ENCODE assay signal across 8 cellular contexts in genomic region chrX:129931411-129932136, GRCh38. TPM values are rescaled to one million over a fixed set of nuclear protein-coding genes. Genes with fewer than 3 reads are reported as not detected.
DNase-seq lines count a peak whose midpoint lies in the region; ATAC-seq and TF ChIP-seq lines count a peak whose summit lies in the region.

No MANE protein-coding gene starts in this region.

- intact Hi-C loops in left colon (cut with DNase I, micrococcal nuclease) = no loop called here

- H3K4me3 ChIP-seq in coronary artery = peak overlapping the region; percentile 80

- ATAC-seq in HG02885 (IDR thresholded peaks at IDR 0.05; ENCODE audit: poor library complexity, unreplicated experiment) (peak; percentile 62), left colon (peak; percentile 87)

- H3K27ac ChIP-seq in 22Rv1 = peak overlapping the region; percentile 83
- peak overlapping the region; percentile 76 to 94 for H3K27ac ChIP-seq in coronary artery

- peak; percentile 34 for TF ChIP-seq POLR2A in GM15510 (IDR thresholded peaks at IDR 0.05; ENCODE audit: borderline replicate concordance, extremely low read depth, insufficient read length)

- TF ChIP-seq CTCF in 22Rv1 (IDR thresholded peaks at IDR 0.05) (no peak), coronary artery (IDR thresholded peaks at IDR 0.05) (no peak)

- DNase-seq in NCI-H1694 treated with DMSO at 0.1 percent for 48 hours (lab: John Stamatoyannopoulos, UW) (peak; percentile 72), coronary artery (ENCODE audit: low spot score) (peak; percentile 92), left colon (peak; percentile 92 to 94)
- peak; percentile 70 for DNase-seq in activated CD4-positive, CD25-positive, alpha-beta regulatory T cell treated with anti-CD3 and anti-CD28 coated beads, Interleukin-2, amount 50 U/mL, for 72 hours
- DNase-seq in stimulated activated CD4-positive, alpha-beta T cell treated with anti-CD3 and anti-CD28 coated beads, Interleukin-15, amount 100 ng/mL, for 48 hours (ENCODE audit: low read depth in 2 of 2) = peak; percentile 30 to 58

RNA-seq across cellular contexts. Expression of gene UTP14A, which starts 25.6 kb away (rescaled TPM):
- total RNA-seq in left colon = 10 to 100 TPM; 10.5 to 13.2 TPM

RNA-seq across cellular contexts. Expression of gene BCORL1, which starts 50.9 kb away (rescaled TPM):
- total RNA-seq in left colon = 10 to 100 TPM; 10.6 to 12.2 TPM

Comparison
In these comparisons a context has a peak if more than half of its experiments do, and no peak if none do; other contexts are left out.
1. Peak in every context shown above with its lines: DNase-seq, ATAC-seq, H3K4me3 ChIP-seq and H3K27ac ChIP-seq.